In the genomic region with DNA sequence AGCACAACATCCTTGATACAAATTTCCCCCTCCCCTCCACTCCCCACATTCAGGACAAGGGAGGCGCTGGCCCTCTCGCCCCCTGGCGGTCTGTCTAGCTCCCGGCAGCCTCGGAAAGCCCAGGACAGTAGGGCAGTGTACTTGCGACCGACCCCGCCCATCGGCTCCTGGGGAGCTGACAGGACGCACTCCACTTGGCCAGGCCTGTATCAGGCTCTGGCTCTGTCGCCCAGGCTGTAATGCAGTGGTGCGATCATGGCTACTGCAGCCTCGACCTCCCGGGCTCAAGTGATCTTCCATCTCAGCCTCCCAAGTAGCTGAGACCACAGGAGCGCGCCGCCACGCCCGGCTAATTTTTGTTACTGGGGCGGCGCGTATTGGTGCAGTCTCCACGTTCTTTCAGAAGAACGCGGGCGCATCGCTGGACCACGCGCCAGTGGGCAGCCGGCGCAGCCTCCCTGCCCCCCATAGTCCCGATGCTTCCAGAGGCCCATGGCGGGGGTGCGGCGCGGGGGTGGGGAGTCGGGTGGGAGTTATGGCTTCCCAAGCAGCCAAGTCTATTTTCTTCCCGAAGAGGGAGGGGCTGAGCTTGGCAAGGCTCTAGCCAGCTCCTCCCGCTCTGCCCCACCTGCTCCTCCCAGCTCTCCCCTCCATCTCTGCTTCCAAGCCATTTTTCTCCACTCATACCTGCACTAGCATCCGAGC, we compare ENCODE assay signal across 8 cellular contexts. TPM values are rescaled to one million over a fixed set of nuclear protein-coding genes. Genes with fewer than 3 reads are reported as not detected.
A peak's percentile ranks its signal among the peaks of the same experiment; 100 is the strongest.
DNase-seq lines count a peak whose midpoint lies in the region; ATAC-seq and TF ChIP-seq lines count a peak whose summit lies in the region.

No MANE protein-coding gene starts in this region.

- peak; percentile 71 for ATAC-seq in GM21825 (IDR thresholded peaks at IDR 0.05; ENCODE audit: unreplicated experiment)

- TF ChIP-seq CTCF in kidney epithelial cell (IDR thresholded peaks at IDR 0.05; ENCODE audit: insufficient read depth, low read length, poor library complexity, severe bottlenecking): peak; percentile 71

- no peaks in the 10 kb centered on the region for H3K36me3 ChIP-seq in kidney epithelial cell (ENCODE audit: control insufficient read depth, insufficient read depth, low read length)

- no peaks in the 10 kb centered on the region for H3K27me3 ChIP-seq in kidney epithelial cell (ENCODE audit: control insufficient read depth, insufficient read depth, low read length)

- DNase-seq in D341Med (ENCODE audit: low spot score): peak; percentile 77
- DNase-seq in NCI-H1436 (lab: John Stamatoyannopoulos, UW): peak; percentile 72
- peak; percentile 25 for DNase-seq in activated CD4-positive, CD25-positive, alpha-beta regulatory T cell treated with anti-CD3 and anti-CD28 coated beads, Interleukin-2, amount 50 U/mL, for 16 hours (ENCODE audit: low read depth, low spot score)
- peak; percentile 18 for DNase-seq in cerebellar cortex (ENCODE audit: low spot score)
- DNase-seq in kidney epithelial cell (ENCODE audit: low read depth): no peak
- peak; percentile 59 for DNase-seq in stimulated activated CD4-positive, alpha-beta T cell treated with anti-CD3 and anti-CD28 coated beads, Interleukin-4, amount 100 ng/mL, for 24 hours
- DNase-seq in occipital lobe (lab: John Stamatoyannopoulos, UW): no peak

- H3K4me3 ChIP-seq in kidney epithelial cell (ENCODE audit: low read depth, low read length): peak overlapping the region; percentile 35

RNA-seq across cellular contexts. Expression of a gene that starts 7.8 kb away (rescaled TPM):
- not detected in 2 replicates for total RNA-seq in kidney epithelial cell
- total RNA-seq in occipital lobe: 1.4 TPM

RNA-seq across cellular contexts. Expression of a gene that starts 16.2 kb away (rescaled TPM):
- total RNA-seq in kidney epithelial cell (48.9 and 60.8 TPM in 2 replicates), occipital lobe (28.1 TPM)

RNA-seq across cellular contexts. Expression of a gene that starts 16.3 kb away (rescaled TPM):
- total RNA-seq in kidney epithelial cell: 22.0 and 25.1 TPM in 2 replicates
- total RNA-seq in occipital lobe: 13.7 TPM

RNA-seq across cellular contexts. Expression of a gene that starts 35.1 kb away (rescaled TPM):
- total RNA-seq in kidney epithelial cell (3.9 and 4.7 TPM in 2 replicates), occipital lobe (3.0 TPM)

RNA-seq across cellular contexts. Expression of a gene that starts 55.7 kb away (rescaled TPM):
- 4.9 and 6.1 TPM in 2 replicates for total RNA-seq in kidney epithelial cell
- 8.9 TPM for total RNA-seq in occipital lobe

Comparison
In these comparisons a context has a peak if more than half of its experiments do, and no peak if none do; other contexts are left out.
1. DNase-seq: peak in D341Med (single experiment), NCI-H1436 (single experiment), activated CD4-positive, CD25-positive, alpha-beta regulatory T cell treated with anti-CD3 and anti-CD28 coated beads, Interleukin-2, amount 50 U/mL, for 16 hours (single experiment), cerebellar cortex (single experiment) and stimulated activated CD4-positive, alpha-beta T cell treated with anti-CD3 and anti-CD28 coated beads, Interleukin-4, amount 100 ng/mL, for 24 hours (single experiment); none in kidney epithelial cell (single experiment) and occipital lobe (single experiment).